ENCODE assay signal across 32 cellular contexts in genomic region chr6:32655311-32655710, GRCh38. TPM values are rescaled to one million over a fixed set of nuclear protein-coding genes. Genes with fewer than 3 reads are reported as not detected.
DNase-seq lines count a peak whose midpoint lies in the region; ATAC-seq and TF ChIP-seq lines count a peak whose summit lies in the region.
"Had no signal": no experiment of that assay in that cellular context is flagged by ENCODE, and none has a peak within 500 bp of the region (broad histone marks: within the 10 kb centered on the region; RNA-seq: fewer than 3 reads in every experiment).

No MANE protein-coding gene starts in this region.

- H3K27me3 ChIP-seq in GM23338 (ENCODE audit: insufficient read depth) (no peaks in the 10 kb centered on the region), Karpas-422 (ENCODE audit: low read length) (no peaks in the 10 kb centered on the region), smooth muscle cell (ENCODE audit: low read depth) (no peaks in the 10 kb centered on the region)
- H3K27me3 ChIP-seq: BLaER1 treated with 17β-estradiol and CSF1 and Interleukin-3, amounts not matched to agents 10 nM and 100 nM had no signal

- H3K9ac ChIP-seq in Karpas-422 (ENCODE audit: low read length), result no peak overlapping the region
- H3K9ac ChIP-seq in smooth muscle cell (ENCODE audit: low read depth), result no peak overlapping the region
- H3K9ac ChIP-seq: BLaER1 treated with 17β-estradiol and CSF1 and Interleukin-3, amounts not matched to agents 10 nM and 100 nM; GM23248 had no signal

- H3K27ac ChIP-seq in GM23338 (ENCODE audit: low read depth) (peak overlapping the region; percentile 79; the same call in 1 of the 2 replicates), Karpas-422 (ENCODE audit: low read length) (peak overlapping the region; percentile 65), smooth muscle cell (ENCODE audit: low read depth) (no peak overlapping the region)
- H3K27ac ChIP-seq: BLaER1 treated with 17β-estradiol and CSF1 and Interleukin-3, amounts not matched to agents 10 nM and 100 nM; GM23248 had no signal

- H3F3A ChIP-seq in GM23338 (replicated peaks; ENCODE audit: low read depth) (no peaks in the 10 kb centered on the region), smooth muscle cell (ENCODE audit: low read depth) (no peaks in the 10 kb centered on the region)

- H3K36me3 ChIP-seq in GM23338 (ENCODE audit: insufficient read depth) (no peaks in the 10 kb centered on the region), Karpas-422 (ENCODE audit: insufficient read depth, low read length) (peaks cover 6% of the 10 kb centered on the region; the same call in 1 of the 2 replicates), smooth muscle cell (ENCODE audit: low read depth) (no peaks in the 10 kb centered on the region)
- H3K36me3 ChIP-seq: BLaER1 treated with 17β-estradiol and CSF1 and Interleukin-3, amounts not matched to agents 10 nM and 100 nM; HAP-1 had no signal

- H3K36me3 Mint-ChIP-seq in CD14-positive monocyte (peaks cover 22 to 24% of the 10 kb centered on the region in 2 donors), GM23338 (ENCODE audit: low read depth) (peaks cover 19% of the 10 kb centered on the region)
- H3K36me3 Mint-ChIP-seq in dendritic cell treated with granulocyte-macrophage colony-stimulating factor and Interleukin-4, amounts not matched to agents 40 ng/mL and 50 ng/mL, for 4 days (ENCODE audit: low read depth), result peaks cover 38% of the 10 kb centered on the region
- H3K36me3 Mint-ChIP-seq: CD8-positive, alpha-beta T cell had no signal

- H3K9me3 ChIP-seq in Karpas-422 (ENCODE audit: low read length) (no peaks in the 10 kb centered on the region), smooth muscle cell (replicated peaks; ENCODE audit: low read depth) (no peaks in the 10 kb centered on the region)
- H3K9me3 ChIP-seq: BLaER1 treated with 17β-estradiol and CSF1 and Interleukin-3, amounts not matched to agents 10 nM and 100 nM; Caco-2; HAP-1 had no signal

- H3K79me2 ChIP-seq in GM23338 (replicated peaks; ENCODE audit: insufficient read depth), result no peaks in the 10 kb centered on the region
- no peaks in the 10 kb centered on the region for H3K79me2 ChIP-seq in Karpas-422 (ENCODE audit: low read length)
- no peaks in the 10 kb centered on the region for H3K79me2 ChIP-seq in smooth muscle cell (ENCODE audit: low read depth)

- H2AFZ ChIP-seq in GM23338, result no peak overlapping the region
- no peak overlapping the region for H2AFZ ChIP-seq in Karpas-422 (ENCODE audit: low read length)
- no peak overlapping the region for H2AFZ ChIP-seq in smooth muscle cell (ENCODE audit: low read depth)
- H2AFZ ChIP-seq: GM23248 had no signal

- H3K4me3 Mint-ChIP-seq in CD14-positive monocyte, result no peak overlapping the region
- no peak overlapping the region; the same call in 2 of the 3 replicates for H3K4me3 Mint-ChIP-seq in GM23338
- no peak overlapping the region for H3K4me3 Mint-ChIP-seq in dendritic cell treated with granulocyte-macrophage colony-stimulating factor and Interleukin-4, amounts not matched to agents 40 ng/mL and 50 ng/mL, for 4 days
- H3K4me3 Mint-ChIP-seq: CD8-positive, alpha-beta T cell; HFFc6 had no signal

- H3K4me2 ChIP-seq in GM23338 (no peak overlapping the region), Karpas-422 (ENCODE audit: low read depth, low read length, poor library complexity, severe bottlenecking) (no peak overlapping the region), smooth muscle cell (no peak overlapping the region)
- H3K4me2 ChIP-seq: BLaER1 treated with 17β-estradiol and CSF1 and Interleukin-3, amounts not matched to agents 10 nM and 100 nM had no signal

- no peak for TF ChIP-seq CTCF in CD14-positive monocyte (IDR thresholded peaks at IDR 0.05)
- no peak for TF ChIP-seq CTCF in GM23338 (conservative IDR thresholded peaks at IDR 0.05; ENCODE audit: low read depth in 2 of 2)
- no peak for TF ChIP-seq CTCF in smooth muscle cell (IDR thresholded peaks at IDR 0.05; ENCODE audit: borderline replicate concordance, insufficient read depth, poor library complexity, severe bottlenecking)

- H3K27me3 Mint-ChIP-seq in CD14-positive monocyte (ENCODE audit: low read depth in 3 of 3), result peaks cover 0 to 3% (median 0%) of the 10 kb centered on the region in 3 donors
- peaks cover 3% of the 10 kb centered on the region for H3K27me3 Mint-ChIP-seq in GM23338 (ENCODE audit: insufficient read depth, low read depth, poor library complexity)
- no peaks in the 10 kb centered on the region for H3K27me3 Mint-ChIP-seq in dendritic cell treated with granulocyte-macrophage colony-stimulating factor and Interleukin-4, amounts not matched to agents 40 ng/mL and 50 ng/mL, for 4 days

- H4K20me1 ChIP-seq in GM23338 (replicated peaks; ENCODE audit: insufficient read depth) (no peaks in the 10 kb centered on the region), Karpas-422 (ENCODE audit: insufficient read depth, low read depth, low read length) (no peaks in the 10 kb centered on the region), smooth muscle cell (ENCODE audit: low read depth) (no peaks in the 10 kb centered on the region)
- H4K20me1 ChIP-seq: BLaER1 treated with 17β-estradiol and CSF1 and Interleukin-3, amounts not matched to agents 10 nM and 100 nM had no signal

- ATAC-seq in GM23338, result no peak
- ATAC-seq: CD8-positive, alpha-beta T cell; HepG2; K562; Panc1 had no signal

- H3K9me2 ChIP-seq in GM23338 (ENCODE audit: insufficient read depth), result no peaks in the 10 kb centered on the region
- H3K9me2 ChIP-seq in Karpas-422 (replicated peaks; ENCODE audit: insufficient read depth, low read length), result no peaks in the 10 kb centered on the region

- DNase-seq in CD14-positive monocyte (ENCODE audit: low spot score) (no peak), GM23338 (ENCODE audit: low spot score) (no peak), Karpas-422 (peak; percentile 41), GF-D8 (lab: John Stamatoyannopoulos, UW) (no peak), islet precursor cell (no peak), smooth muscle cell (lab: John Stamatoyannopoulos, UW; ENCODE audit: unreplicated experiment) (no peak), UCSD-AML1 (lab: John Stamatoyannopoulos, UW; ENCODE audit: unreplicated experiment) (no peak)
- DNase-seq: Caco-2; CD8-positive, alpha-beta T cell; DMS 273 treated with DMSO at 0.1 percent for 48 hours; DMS79; EL; GDM1; GM23248; HFFc6; NCI-H1048; NCI-H1417 treated with DMSO at 0.1 percent for 48 hours; NCI-H1694 treated with DMSO at 0.1 percent for 48 hours; NCI-H2081; NCI-H2171 treated with DMSO at 0.1 percent for 48 hours; NCI-H524; NCI-H748 treated with DMSO at 0.1 percent for 48 hours; SHP77 treated with DMSO at 0.1 percent for 48 hours had no signal

- H3K9me3 Mint-ChIP-seq in CD14-positive monocyte, result peaks cover 0 to 12% (median 0%) of the 10 kb centered on the region in 7 donors
- no peaks in the 10 kb centered on the region for H3K9me3 Mint-ChIP-seq in GM23338
- H3K9me3 Mint-ChIP-seq in dendritic cell treated with granulocyte-macrophage colony-stimulating factor and Interleukin-4, amounts not matched to agents 40 ng/mL and 50 ng/mL, for 4 days, result no peaks in the 10 kb centered on the region
- H3K9me3 Mint-ChIP-seq: CD8-positive, alpha-beta T cell; HFFc6 had no signal

- H3K4me1 ChIP-seq in GM23338 (ENCODE audit: insufficient read depth) (no peaks in the 10 kb centered on the region), Karpas-422 (ENCODE audit: low read length) (peaks cover 31% of the 10 kb centered on the region), smooth muscle cell (ENCODE audit: low read depth) (no peaks in the 10 kb centered on the region)
- H3K4me1 ChIP-seq: Caco-2, HAP-1 had no signal

- WGBS in smooth muscle cell (ENCODE audit: low lambda C conversion rate), result 91% methylated on average over 1 of the region's 1 CpG

- H3K27ac Mint-ChIP-seq in CD14-positive monocyte, result peak overlapping the region in 4 of 7 donors; percentile 58 to 80 (median 68)
- peak overlapping the region; percentile 94 for H3K27ac Mint-ChIP-seq in GM23338
- peak overlapping the region; percentile 34 for H3K27ac Mint-ChIP-seq in dendritic cell treated with granulocyte-macrophage colony-stimulating factor and Interleukin-4, amounts not matched to agents 40 ng/mL and 50 ng/mL, for 4 days
- H3K27ac Mint-ChIP-seq: CD8-positive, alpha-beta T cell; HFFc6 had no signal

- H3K4me1 Mint-ChIP-seq in CD14-positive monocyte (peaks cover 24% of the 10 kb centered on the region), GM23338 (peaks cover 39% of the 10 kb centered on the region)
- H3K4me1 Mint-ChIP-seq in dendritic cell treated with granulocyte-macrophage colony-stimulating factor and Interleukin-4, amounts not matched to agents 40 ng/mL and 50 ng/mL, for 4 days (ENCODE audit: low read depth), result peaks cover 24% of the 10 kb centered on the region

- no peak overlapping the region for H3K4me3 ChIP-seq in GM23338
- no peak overlapping the region for H3K4me3 ChIP-seq in Karpas-422 (ENCODE audit: low read length)
- no peak overlapping the region for H3K4me3 ChIP-seq in smooth muscle cell
- H3K4me3 ChIP-seq: BLaER1 treated with 17β-estradiol and CSF1 and Interleukin-3, amounts not matched to agents 10 nM and 100 nM; GM23248; HAP-1; K562 had no signal

- intact Hi-C loops in CD14-positive monocyte (cut with micrococcal nuclease), result no loop called here
- intact Hi-C loops in dendritic cell treated with granulocyte-macrophage colony-stimulating factor and Interleukin-4, amounts not matched to agents 40 ng/mL and 50 ng/mL, for 4 days (cut with micrococcal nuclease), result no loop called here

TF ChIP-seq in GM23338, 12 proteins besides CTCF, POLR2A, EP300 and RAD21 (continues in another document):
- TF ChIP-seq CREB1 (CRISPR knock-in tag; IDR thresholded peaks at IDR 0.05; ENCODE audit: low read depth) (no peak), EZH2 (IDR thresholded peaks at IDR 0.05; ENCODE audit: low read depth, unreplicated experiment) (no peak), POLR2AphosphoS5 (IDR thresholded peaks at IDR 0.05; ENCODE audit: low read depth) (no peak)

RNA-seq across cellular contexts. Expression of gene HLA-DQB1, which starts 11.1 kb away (rescaled TPM):
- 100 to 1,000 TPM; 246 to 638 TPM for polyA plus RNA-seq in CD14-positive monocyte
- total RNA-seq in GM23338 (2014; rRNA removed; shearing (Covaris generic)), result 4.6 and 5.7 TPM in 2 replicates
- 6.5 and 17.3 TPM in 2 replicates for polyA plus RNA-seq in GM23338 (2016; fragmentation: Nextera tagmentation; extraction: Ambion mirVana)
- 79.1 and 126 TPM in 2 replicates for total RNA-seq in Karpas-422 (2014; rRNA removed; shearing (Covaris generic); ENCODE audit: low replicate concordance)
- total RNA-seq in smooth muscle cell, result 6.5 and 6.6 TPM in 2 replicates
- 8.7 and 28.0 TPM in 2 replicates for polyA plus RNA-seq in smooth muscle cell
- total RNA-seq: Caco-2, GM23248, HepG2, HFFc6, LHCN-M2, MCF 10A had no signal
- polyA plus RNA-seq: AG04450, GM23248, HepG2, K562 had no signal

RNA-seq across cellular contexts. Expression of gene HLA-DQA1, which starts 18.1 kb away (rescaled TPM):
- 100 to 1,000 TPM in 1 of 2 donors, 10 to 100 TPM in 1; 98.1 to 191 TPM for polyA plus RNA-seq in CD14-positive monocyte
- total RNA-seq in GM23338 (2014; rRNA removed; shearing (Covaris generic)), result not detected in 2 replicates
- polyA plus RNA-seq in GM23338 (2016; fragmentation: Nextera tagmentation; extraction: Ambion mirVana), result 0.42 and 0.49 TPM in 2 replicates
- 216 and 309 TPM in 2 replicates for total RNA-seq in Karpas-422 (2014; rRNA removed; shearing (Covaris generic); ENCODE audit: low replicate concordance)
- total RNA-seq in smooth muscle cell, result 1.0 TPM in 1 of 2 replicates, not detected in the other
- polyA plus RNA-seq in smooth muscle cell, result not detected in 2 replicates
- total RNA-seq: Caco-2, GM23248, HepG2, HFFc6, LHCN-M2, MCF 10A had no signal
- polyA plus RNA-seq: AG04450, GM23248, HepG2 had no signal

Comparison
In these comparisons a context has a peak if more than half of its experiments do, and no peak if none do; other contexts are left out.
1. H3K27ac Mint-ChIP-seq: peak in every context shown above with its lines; median percentile 94 in GM23338; 68 in CD14-positive monocyte; 34 in dendritic cell treated with granulocyte-macrophage colony-stimulating factor and Interleukin-4, amounts not matched to agents 40 ng/mL and 50 ng/mL, for 4 days.
2. RNA of gene HLA-DQB1, which starts 11.1 kb away (total RNA-seq): 79.1 to 126 TPM in Karpas-422; 6.5 to 6.6 TPM in smooth muscle cell and 4.6 to 5.7 TPM in GM23338; every median in the first group is over 10 times any median in the second.
3. RNA of gene HLA-DQA1, which starts 18.1 kb away (total RNA-seq): 216 to 309 TPM in Karpas-422; 1.0 TPM in smooth muscle cell and not detected in GM23338; every median in the first group is over 100 times any median in the second.